In the genomic region with DNA sequence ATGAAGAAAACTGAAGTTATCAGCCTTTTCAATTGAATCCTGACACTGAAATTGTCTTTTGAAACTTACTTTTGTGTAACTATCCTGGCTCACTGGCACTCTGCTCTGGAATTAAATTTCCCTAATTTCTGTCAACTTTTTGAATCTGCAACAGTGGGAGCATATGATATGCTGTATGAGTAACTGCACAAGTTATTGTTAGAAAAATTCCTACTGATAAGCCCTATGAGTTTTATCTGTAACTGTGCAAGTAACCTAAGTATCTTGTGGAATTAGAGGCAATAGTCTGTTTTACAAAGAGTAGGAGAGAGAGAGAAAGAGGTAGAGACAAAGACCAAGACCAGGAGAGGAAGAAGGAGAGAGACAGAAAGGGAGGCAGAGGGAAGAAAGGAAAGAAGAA, we compare ENCODE assay signal across 20 cellular contexts. TPM values are rescaled to one million over a fixed set of nuclear protein-coding genes. Genes with fewer than 3 reads are reported as not detected.
"Had no signal": no experiment of that assay in that cellular context is flagged by ENCODE, and none has a peak within 500 bp of the region (broad histone marks: within the 10 kb centered on the region; RNA-seq: fewer than 3 reads in every experiment).

No MANE protein-coding gene starts in this region.

- H3K36me3 Mint-ChIP-seq: immature natural killer cell; stimulated activated memory B cell treated with anti-CD40 and anti-IgM and Interleukin-4, amounts not matched to agents 10 μg/mL and 1 μg/mL and 100 μg/mL, for 72 hours had no signal

- H3K4me3 ChIP-seq: dorsolateral prefrontal cortex, gastroesophageal sphincter, psoas muscle, right lobe of liver had no signal

- H3K27ac Mint-ChIP-seq: naive thymus-derived CD4-positive, alpha-beta T cell; nephron progenitor cell; stimulated activated memory B cell treated with anti-CD40 and anti-IgM and Interleukin-4, amounts not matched to agents 10 μg/mL and 1 μg/mL and 100 μg/mL, for 72 hours had no signal

- H3K4me3 Mint-ChIP-seq: immature natural killer cell; naive thymus-derived CD4-positive, alpha-beta T cell; nephron progenitor cell; stimulated activated memory B cell treated with anti-CD40 and anti-IgM and Interleukin-4, amounts not matched to agents 10 μg/mL and 1 μg/mL and 100 μg/mL, for 72 hours had no signal

- DNase-seq: cortex of kidney; dorsolateral prefrontal cortex; effector CD8-positive, alpha-beta T cell; foreskin fibroblast; glutamatergic neuron; immature natural killer cell; kidney; left colon; naive thymus-derived CD4-positive, alpha-beta T cell; nephron progenitor cell; psoas muscle; retina; right lobe of liver; stimulated activated CD4-positive, alpha-beta T cell treated with anti-CD3 and anti-CD28 coated beads, Interleukin-4, amount 100 ng/mL, for 1 hour; trophoblast cell had no signal

- H3K4me1 Mint-ChIP-seq: immature natural killer cell, nephron progenitor cell had no signal

- ATAC-seq: esophagus mucosa; gastroesophageal sphincter; left colon; naive thymus-derived CD4-positive, alpha-beta T cell; psoas muscle; stimulated activated memory B cell treated with anti-CD40 and anti-IgM and Interleukin-4, amounts not matched to agents 10 μg/mL and 1 μg/mL and 100 μg/mL, for 72 hours had no signal

- H3K9me3 Mint-ChIP-seq: nephron progenitor cell had no signal

RNA-seq across cellular contexts. Expression of a gene that starts 9.2 kb away (rescaled TPM):
- total RNA-seq: chondrocyte, lung microvascular endothelial cell had no signal
